ENCODE assay signal across 19 cellular contexts in the genomic region with DNA sequence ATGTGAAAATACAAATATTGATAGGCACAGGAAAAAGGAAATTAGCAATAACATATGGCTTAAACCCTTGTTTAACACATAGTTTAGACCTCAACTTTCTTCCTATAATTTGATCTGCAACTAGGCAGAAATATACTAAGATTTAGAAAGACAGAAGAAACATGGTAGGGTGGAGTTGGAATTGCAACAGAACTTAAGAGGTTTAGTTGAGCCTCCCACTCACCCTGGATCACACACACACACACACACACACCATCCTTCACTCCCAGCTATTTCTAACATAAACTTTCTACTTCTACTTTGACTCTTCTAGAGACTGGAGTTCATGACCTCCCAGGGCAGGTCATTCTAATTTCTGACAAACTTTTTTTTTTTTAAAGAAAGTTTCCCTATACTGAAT. TPM values are rescaled to one million over a fixed set of nuclear protein-coding genes. Genes with fewer than 3 reads are reported as not detected.
"Had no signal": no experiment of that assay in that cellular context is flagged by ENCODE, and none has a peak within 500 bp of the region (broad histone marks: within the 10 kb centered on the region; RNA-seq: fewer than 3 reads in every experiment).

No MANE protein-coding gene starts in this region.

- ATAC-seq: foreskin keratinocyte; stimulated activated naive B cell treated with anti-CD40 and anti-IgM and Interleukin-4, amounts not matched to agents 10 μg/mL and 1 μg/mL and 100 μg/mL, for 72 hours had no signal

- DNase-seq: activated CD4-positive, alpha-beta T cell treated with anti-CD3 and anti-CD28 coated beads, Interleukin-2, amount 50 U/mL, for 48 hours; amygdala; foreskin keratinocyte; glutamatergic neuron; hypothalamus; left ventricle myocardium inferior; mammary epithelial cell; occipital lobe; posterior cingulate gyrus; sigmoid colon; stimulated activated CD4-positive, alpha-beta T cell treated with anti-CD3 and anti-CD28 coated beads, Interleukin-4, amount 100 ng/mL, for 24 hours; stimulated activated naive B cell treated with anti-CD40 and anti-IgM and Interleukin-4, amounts not matched to agents 10 μg/mL and 1 μg/mL and 100 μg/mL, for 72 hours had no signal

- FAIRE-seq: TTC549 had no signal

- H3K36me3 ChIP-seq: cardiac muscle cell, left ventricle myocardium inferior, sigmoid colon, thoracic aorta had no signal

- H3K4me1 ChIP-seq: foreskin keratinocyte, left ventricle myocardium inferior, sigmoid colon had no signal

- H3K4me3 ChIP-seq: cardiac muscle cell, left ventricle myocardium inferior, sigmoid colon, thoracic aorta had no signal

- H3K27ac ChIP-seq: cardiac muscle cell, epithelial cell of prostate, foreskin keratinocyte, left ventricle myocardium inferior, sigmoid colon, thoracic aorta had no signal

- H3K9me3 ChIP-seq: left ventricle myocardium inferior, sigmoid colon, thoracic aorta had no signal

- H3K27me3 ChIP-seq: sigmoid colon had no signal

RNA-seq across cellular contexts. Expression of gene FLT3, which starts 47.4 kb away (rescaled TPM):
- total RNA-seq: chondrocyte; dermis microvascular lymphatic vessel endothelial cell; foreskin keratinocyte; mammary epithelial cell; T-helper 2 cell treated with Interferon-gamma antibody and Interleukin-4, amounts not matched to agents 100 ng/mL and 5 ng/mL, for 36 hours had no signal
